8 cellular contexts compared by ENCODE assay signal in genomic region chr2:102442967-102443828, GRCh38. TPM values are rescaled to one million over a fixed set of nuclear protein-coding genes. Genes with fewer than 3 reads are reported as not detected.
DNase-seq lines count a peak whose midpoint lies in the region; ATAC-seq, FAIRE-seq and TF ChIP-seq lines count a peak whose summit lies in the region.

No MANE protein-coding gene starts in this region.

- no peaks in the 10 kb centered on the region for H3K9me3 Mint-ChIP-seq in stimulated activated naive CD8-positive, alpha-beta T cell treated with anti-CD3 and anti-CD28 coated beads, Interleukin-15, amount 100 ng/mL, for 72 hours

- H2AFZ ChIP-seq in SU-DHL-6 (ENCODE audit: low read depth, low read length, severe bottlenecking), result peak overlapping the region; percentile 13
- H2AFZ ChIP-seq in K562 (ENCODE audit: low read depth, low read length), result peak overlapping the region; percentile 70
- no peak overlapping the region for H2AFZ ChIP-seq in neuronal stem cell (ENCODE audit: low read length)

- H3K4me3 ChIP-seq in SU-DHL-6 (ENCODE audit: insufficient read depth, low read length, poor library complexity, severe bottlenecking) (no peak overlapping the region), K562 (no peak overlapping the region), left lung (no peak overlapping the region), neuronal stem cell (ENCODE audit: low read length in 2 of 2) (no peak overlapping the region)

- H3K9ac ChIP-seq in SU-DHL-6 (ENCODE audit: low read length), result no peak overlapping the region
- no peak overlapping the region for H3K9ac ChIP-seq in K562 (ENCODE audit: insufficient read depth in 1 of 2, low read depth in 2 of 2, low read length in 2 of 2)
- H3K9ac ChIP-seq in neuronal stem cell (ENCODE audit: low read depth, low read length, poor library complexity), result no peak overlapping the region

- intact Hi-C loops in K562 (cut with micrococcal nuclease), result loop anchor here (1.0 to 5.0 kb wide), 4 partner anchors 20 to 436 kb away; partner anchors contain the start of gene IL18RAP
- intact Hi-C loops in left lung (cut with DNase I), result loop anchor here in 1 of 2 donors (10.0 kb wide), 1 partner anchor 188 kb away; no protein-coding TSS in a partner anchor

- H2BK15ac ChIP-seq in neuronal stem cell (ENCODE audit: low read length), result no peak overlapping the region

- ATAC-seq in HG02938 (IDR thresholded peaks at IDR 0.05; ENCODE audit: unreplicated experiment) (peak; percentile 59), K562 (peak; percentile 85), left lung (peak; percentile 90)
- peak; percentile 83 for ATAC-seq in stimulated activated naive CD8-positive, alpha-beta T cell treated with anti-CD3 and anti-CD28 coated beads, Interleukin-15, amount 100 ng/mL, for 72 hours

- H3K36me3 ChIP-seq in SU-DHL-6 (ENCODE audit: low read length), result no peaks in the 10 kb centered on the region
- no peaks in the 10 kb centered on the region for H3K36me3 ChIP-seq in K562 (ENCODE audit: control insufficient read depth, insufficient read depth, low read length)
- peaks cover 0 to 24% of the 10 kb centered on the region in 2 donors for H3K36me3 ChIP-seq in left lung
- no peaks in the 10 kb centered on the region for H3K36me3 ChIP-seq in neuronal stem cell (replicated peaks in 1 of 2; ENCODE audit: control insufficient read depth in 2 of 2, insufficient read depth in 2 of 2, low read length in 2 of 2)

- H3K27ac Mint-ChIP-seq in stimulated activated naive CD8-positive, alpha-beta T cell treated with anti-CD3 and anti-CD28 coated beads, Interleukin-15, amount 100 ng/mL, for 72 hours, result peak overlapping the region in 1 of 2 donors; percentile 82

- H3F3A ChIP-seq in SU-DHL-6 (ENCODE audit: insufficient read depth), result no peaks in the 10 kb centered on the region

- H3K4me1 Mint-ChIP-seq in stimulated activated naive CD8-positive, alpha-beta T cell treated with anti-CD3 and anti-CD28 coated beads, Interleukin-15, amount 100 ng/mL, for 72 hours, result peaks cover 8% of the 10 kb centered on the region

- H3K27ac ChIP-seq in SU-DHL-6 (ENCODE audit: low read depth, low read length) (no peak overlapping the region), K562 (ENCODE audit: extremely low read depth, low read depth, low read length) (no peak overlapping the region), left lung (peak overlapping the region in 1 of 2 donors; percentile 48), neuronal stem cell (replicated peaks; ENCODE audit: low read length) (no peak overlapping the region)

- POLR2A ChIA-PET in K562 (lab: Yijun Ruan, JAX), result interaction anchor here (0.5 to 1.7 kb wide), 4 partner anchors 9 to 203 kb away, joined by 3 to 4 read pairs (median 3); no protein-coding TSS in a partner anchor

- H3K23ac ChIP-seq in neuronal stem cell (ENCODE audit: low read depth, low read length, poor library complexity), result no peak overlapping the region

- peak; percentile 82 for FAIRE-seq in K562 (lab: Jason Lieb, UNC)

- no peak overlapping the region for H2BK12ac ChIP-seq in neuronal stem cell (ENCODE audit: low read length)

- TF ChIP-seq POLR2A in K562 (conservative IDR thresholded peaks at IDR 0.05), result no peak

- H3K9me3 ChIP-seq in SU-DHL-6 (ENCODE audit: insufficient read depth, low read length), result no peaks in the 10 kb centered on the region
- no peaks in the 10 kb centered on the region for H3K9me3 ChIP-seq in K562 (replicated peaks; ENCODE audit: control insufficient read depth, insufficient read depth, low read depth, low read length)
- H3K9me3 ChIP-seq in left lung, result no peaks in the 10 kb centered on the region
- no peaks in the 10 kb centered on the region for H3K9me3 ChIP-seq in neuronal stem cell (replicated peaks in 1 of 2; ENCODE audit: control insufficient read depth in 2 of 2, insufficient read depth in 1 of 2, low read depth in 1 of 2, low read length in 2 of 2)

- no peak overlapping the region for H4K8ac ChIP-seq in neuronal stem cell (ENCODE audit: low read depth, low read length)

- peak overlapping the region; percentile 16 to 56 for H3K4me3 Mint-ChIP-seq in stimulated activated naive CD8-positive, alpha-beta T cell treated with anti-CD3 and anti-CD28 coated beads, Interleukin-15, amount 100 ng/mL, for 72 hours

- WGBS in K562 (ENCODE audit: insufficient coverage, low coverage, missing lambda C conversion rate), result 17% methylated on average over 13 of the region's 13 CpGs
- WGBS in neuronal stem cell (ENCODE audit: extremely low coverage in 2 of 2, insufficient read length in 2 of 2, insufficient replicate concordance in 1 of 2), 2 donors, result no CpG with 5 or more reads among the region's 13 CpGs

- no peaks in the 10 kb centered on the region for H3K79me1 ChIP-seq in neuronal stem cell (ENCODE audit: low read depth, low read length)

- no peak for TF ChIP-seq EP300 in K562 (IDR thresholded peaks at IDR 0.05; ENCODE audit: low read length)

- DNase-seq in NOMO-1 (lab: John Stamatoyannopoulos, UW; ENCODE audit: unreplicated experiment in 2 of 2), result peak; percentile 28 to 59
- no peak for DNase-seq in NOMO-1 treated with dmso at 0.1 percent for 144 hours (lab: John Stamatoyannopoulos, UW; ENCODE audit: unreplicated experiment)
- peak in 3 of 4 experiments; percentile 17 to 65 (median 34) for DNase-seq in K562 (ENCODE audit: extremely low read depth in 1 of 4, low spot score in 3 of 4)
- DNase-seq in left lung, result no peak
- peak; percentile 42 to 53 for DNase-seq in stimulated activated naive CD8-positive, alpha-beta T cell treated with anti-CD3 and anti-CD28 coated beads, Interleukin-15, amount 100 ng/mL, for 72 hours
- DNase-seq in neuronal stem cell (ENCODE audit: low spot score), result no peak

- BruUV-seq in K562 (replicated peaks; lab: Mats Ljungman, UMichigan), result no TSS peak

- TF ChIP-seq RAD21 in K562 (CRISPR knock-in tag; conservative IDR thresholded peaks at IDR 0.05 in 1 of 2, IDR thresholded peaks at IDR 0.05 in 1 of 2), result peak; percentile 89 to 96

- no peaks in the 10 kb centered on the region for H3K27me3 Mint-ChIP-seq in stimulated activated naive CD8-positive, alpha-beta T cell treated with anti-CD3 and anti-CD28 coated beads, Interleukin-15, amount 100 ng/mL, for 72 hours

- H2BK120ac ChIP-seq in neuronal stem cell (ENCODE audit: low read depth, low read length), result no peak overlapping the region

- H3K9me1 ChIP-seq in K562 (ENCODE audit: control insufficient read depth, insufficient read depth, low read length), result no peaks in the 10 kb centered on the region

- H3K4me1 ChIP-seq in K562 (replicated peaks in 1 of 2; ENCODE audit: control insufficient read depth in 2 of 2, insufficient read depth in 2 of 2, low read length in 2 of 2), result peaks cover 9 to 17% of the 10 kb centered on the region in 2 experiments; a peak in 4 of 5 replicates
- peaks cover 0 to 12% of the 10 kb centered on the region in 2 donors for H3K4me1 ChIP-seq in left lung
- no peaks in the 10 kb centered on the region for H3K4me1 ChIP-seq in neuronal stem cell (ENCODE audit: control insufficient read depth in 2 of 2, insufficient read depth in 1 of 2, low read depth in 1 of 2, low read length in 2 of 2)

- H3K14ac ChIP-seq in neuronal stem cell (ENCODE audit: low read length), result no peak overlapping the region

- in situ Hi-C loops in K562 (cut with MboI), result loop anchor here (5.0 kb wide), 2 partner anchors 191 to 421 kb away; no protein-coding TSS in a partner anchor

- H4K20me1 ChIP-seq in SU-DHL-6 (ENCODE audit: low read depth, low read length) (no peaks in the 10 kb centered on the region), K562 (replicated peaks; ENCODE audit: control insufficient read depth, insufficient read depth, low read length) (no peaks in the 10 kb centered on the region)

- no peak overlapping the region for H3K4me2 ChIP-seq in SU-DHL-6 (ENCODE audit: low read depth, low read length, poor library complexity, severe bottlenecking)
- no peak overlapping the region for H3K4me2 ChIP-seq in K562 (ENCODE audit: insufficient read depth, low read length)
- H3K4me2 ChIP-seq in neuronal stem cell (ENCODE audit: insufficient read depth, low read length, poor library complexity, severe bottlenecking), result no peak overlapping the region

- H4K91ac ChIP-seq in neuronal stem cell (ENCODE audit: low read depth, low read length, poor library complexity), result no peak overlapping the region

- no peaks in the 10 kb centered on the region for H3K9me2 ChIP-seq in SU-DHL-6 (replicated peaks; ENCODE audit: insufficient read depth, low read length)

- CTCF ChIA-PET in K562 (lab: Yijun Ruan, JAX; ENCODE audit: low intra/inter-chr PET ratio), result interaction anchor here (1.0 to 2.1 kb wide), 5 partner anchors 33 to 559 kb away, joined by 4 to 13 read pairs (median 4); partner anchors contain the start of gene IL18R1

- TF ChIP-seq CTCF in SU-DHL-6 (IDR thresholded peaks at IDR 0.05; ENCODE audit: insufficient read depth, low read length, poor library complexity, severe bottlenecking), result peak; percentile 53
- TF ChIP-seq CTCF in K562 (IDR thresholded peaks at IDR 0.05 in 2 of 3, conservative IDR thresholded peaks at IDR 0.05 in 1 of 3; ENCODE audit: insufficient read depth in 2 of 3, low read depth in 1 of 3, low read length in 3 of 3), result peak; percentile 71 to 91 (median 87)
- TF ChIP-seq CTCF in left lung (IDR thresholded peaks at IDR 0.05), result peak; percentile 60 to 79

- H3K18ac ChIP-seq in neuronal stem cell (ENCODE audit: low read length), result no peak overlapping the region

- H3K4ac ChIP-seq in neuronal stem cell (ENCODE audit: low read length), result no peak overlapping the region

- no peak overlapping the region for H2BK5ac ChIP-seq in neuronal stem cell (ENCODE audit: low read length)

- no peaks in the 10 kb centered on the region for H3K27me3 ChIP-seq in SU-DHL-6 (ENCODE audit: low read length)
- no peaks in the 10 kb centered on the region for H3K27me3 ChIP-seq in K562 (ENCODE audit: control insufficient read depth in 2 of 2, insufficient read depth in 2 of 2, low read length in 2 of 2)
- no peaks in the 10 kb centered on the region for H3K27me3 ChIP-seq in left lung
- H3K27me3 ChIP-seq in neuronal stem cell (ENCODE audit: control insufficient read depth in 3 of 3, insufficient read depth in 3 of 3, low read depth in 1 of 3, low read length in 3 of 3), result no peaks in the 10 kb centered on the region

- H3K79me2 ChIP-seq in SU-DHL-6 (ENCODE audit: insufficient read depth, low read length) (no peaks in the 10 kb centered on the region), K562 (ENCODE audit: control insufficient read depth, insufficient read depth, low read length) (no peaks in the 10 kb centered on the region)

- no peak overlapping the region for H2AK5ac ChIP-seq in neuronal stem cell (ENCODE audit: low read depth, low read length)

RNA-seq across cellular contexts. Expression of gene IL18RAP, which starts 20.2 kb away (rescaled TPM):
- 1.9 and 2.4 TPM in 2 replicates for total RNA-seq in K562 (2011; cell fraction: chromatin; rRNA removed; ENCODE audit: low replicate concordance)
- total RNA-seq in K562 (2011; cell fraction: nucleolus; rRNA removed), result 0.50 and 0.92 TPM in 2 replicates
- 0.46 and 1.3 TPM in 2 replicates for total RNA-seq in K562 (2011; cell fraction: nucleoplasm; rRNA removed)
- total RNA-seq in K562 (2014; rRNA removed), result 4.9 and 5.2 TPM in 2 replicates
- total RNA-seq in K562 (2014; rRNA removed; fragmentation: Illumina TruSeq; extraction: Trizol), result 6.5 and 7.8 TPM in 2 replicates
- 18.6 and 20.5 TPM in 2 replicates for total RNA-seq in K562 (2015; rRNA removed; fragmentation: Illumina TruSeq; extraction: Trizol)
- 4.4 and 5.2 TPM in 2 replicates for total RNA-seq in K562 (2021)
- 0.54 and 1.1 TPM in 2 replicates for polyA plus RNA-seq in K562 (2011; rRNA removed)
- polyA plus RNA-seq in K562 (2011; cell fraction: cytosol; rRNA removed), result 0.18 and 0.24 TPM in 2 replicates
- 1.3 and 1.8 TPM in 2 replicates for polyA plus RNA-seq in K562 (2011; cell fraction: nucleus; rRNA removed)
- 7.8 and 15.0 TPM in 2 replicates for polyA plus RNA-seq in K562 (2012)
- polyA plus RNA-seq in K562 (2014; fragmentation: Illumina TruSeq; extraction: Trizol), result 7.5 and 9.1 TPM in 2 replicates
- 1 to 10 TPM; 4.9 to 8.3 TPM for polyA plus RNA-seq in K562 (2014; fragmentation: Nextera tagmentation; extraction: Ambion mirVana)
- polyA plus RNA-seq in K562 (2014; rRNA removed), result 5.8 and 7.0 TPM in 2 replicates
- polyA minus RNA-seq in K562 (2011; rRNA and poly(A)+ RNA removed), result 0.75 and 1.0 TPM in 2 replicates
- not detected in 2 replicates for polyA minus RNA-seq in K562 (2011; cell fraction: cytosol; rRNA and poly(A)+ RNA removed)
- polyA minus RNA-seq in K562 (2011; cell fraction: nucleus; rRNA and poly(A)+ RNA removed), result 1.8 and 1.9 TPM in 2 replicates
- 10 to 100 TPM in 1 of 2 donors, under 1 TPM in 1; 0.64 to 15.2 TPM for total RNA-seq in left lung
- polyA plus RNA-seq in neuronal stem cell (2013, experiment 1 of 2), result not detected
- not detected for polyA plus RNA-seq in neuronal stem cell (2013, experiment 2 of 2)

RNA-seq across cellular contexts. Expression of gene SLC9A4, which starts 29.8 kb away (rescaled TPM):
- 0.07 and 0.09 TPM in 2 replicates for total RNA-seq in K562 (2011; cell fraction: chromatin; rRNA removed; ENCODE audit: low replicate concordance)
- total RNA-seq in K562 (2011; cell fraction: nucleolus; rRNA removed), result 0.17 TPM in 1 of 2 replicates, not detected in the other
- total RNA-seq in K562 (2011; cell fraction: nucleoplasm; rRNA removed), result 0.15 TPM in 1 of 2 replicates, not detected in the other
- not detected in 2 replicates for total RNA-seq in K562 (2014; rRNA removed)
- 0.03 and 0.04 TPM in 2 replicates for total RNA-seq in K562 (2014; rRNA removed; fragmentation: Illumina TruSeq; extraction: Trizol)
- total RNA-seq in K562 (2015; rRNA removed; fragmentation: Illumina TruSeq; extraction: Trizol), result 0.04 TPM in 1 of 2 replicates, not detected in the other
- 0.04 and 0.07 TPM in 2 replicates for total RNA-seq in K562 (2021)
- polyA plus RNA-seq in K562 (2011; rRNA removed), result not detected in 2 replicates
- polyA plus RNA-seq in K562 (2011; cell fraction: cytosol; rRNA removed), result not detected in 2 replicates
- not detected in 2 replicates for polyA plus RNA-seq in K562 (2011; cell fraction: nucleus; rRNA removed)
- polyA plus RNA-seq in K562 (2012), result 0.03 and 0.24 TPM in 2 replicates
- polyA plus RNA-seq in K562 (2014; fragmentation: Illumina TruSeq; extraction: Trizol), result not detected in 2 replicates
- polyA plus RNA-seq in K562 (2014; fragmentation: Nextera tagmentation; extraction: Ambion mirVana), result under 1 TPM in 1 of 2 experiments, not detected in 1; 0.15 TPM
- polyA plus RNA-seq in K562 (2014; rRNA removed), result not detected in 2 replicates
- polyA minus RNA-seq in K562 (2011; rRNA and poly(A)+ RNA removed), result 0.07 TPM in 1 of 2 replicates, not detected in the other
- polyA minus RNA-seq in K562 (2011; cell fraction: cytosol; rRNA and poly(A)+ RNA removed), result not detected in 2 replicates
- polyA minus RNA-seq in K562 (2011; cell fraction: nucleus; rRNA and poly(A)+ RNA removed), result 0.13 and 0.78 TPM in 2 replicates
- not detected for total RNA-seq in left lung
- polyA plus RNA-seq in neuronal stem cell (2013, experiment 1 of 2), result not detected
- polyA plus RNA-seq in neuronal stem cell (2013, experiment 2 of 2), result not detected

Comparison
In these comparisons a context has a peak if more than half of its experiments do, and no peak if none do; other contexts are left out.
1. DNase-seq: peak in NOMO-1 (2 of 2), K562 (3 of 4) and stimulated activated naive CD8-positive, alpha-beta T cell treated with anti-CD3 and anti-CD28 coated beads, Interleukin-15, amount 100 ng/mL, for 72 hours (2 of 2); none in NOMO-1 treated with dmso at 0.1 percent for 144 hours (single experiment), left lung (0 of 2) and neuronal stem cell (single experiment).
2. Peak in every context shown above with its lines, with median percentiles within 50 percentile points of each other: ATAC-seq and CTCF ChIP-seq.